ENCODE assay signal across 1 cellular context in the genomic region with DNA sequence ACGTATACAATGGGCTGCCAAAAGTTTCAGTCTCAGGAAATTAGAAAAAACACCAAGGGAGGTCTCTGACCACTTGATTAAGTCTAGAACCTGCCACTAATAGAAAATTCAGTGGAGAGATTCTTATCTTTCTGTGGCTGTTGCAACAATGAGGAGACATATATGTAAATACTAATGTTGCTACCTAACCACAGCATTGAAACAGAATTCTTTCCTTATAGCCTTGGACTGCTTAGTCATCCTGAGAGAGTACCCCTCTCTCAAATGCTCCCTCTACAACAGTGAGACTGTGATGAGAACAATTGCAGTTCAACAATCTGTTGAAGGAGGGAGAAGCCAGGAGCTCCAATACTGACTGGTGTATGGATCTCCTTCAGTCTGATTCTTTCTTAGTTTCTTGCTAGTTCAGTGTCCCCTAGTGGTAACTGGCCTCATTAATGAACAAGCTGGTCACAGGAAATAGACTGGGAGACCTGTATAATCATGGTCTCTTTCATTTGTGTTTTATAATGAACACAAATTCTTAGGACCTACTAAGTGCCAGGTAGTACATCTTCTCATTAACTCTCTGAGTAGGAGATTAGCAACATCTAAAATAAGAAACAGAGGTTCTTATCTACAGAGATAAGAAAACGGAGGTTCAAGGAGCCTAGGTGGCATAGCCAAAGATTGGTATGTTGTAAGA.
TF ChIP-seq lines count a peak whose summit lies in the region.

No MANE protein-coding gene starts in this region.

TF ChIP-seq in HepG2, 621 proteins besides CTCF, POLR2A, EP300 and RAD21 (continued from another document and continues in another):
- TF ChIP-seq, protein P1, sequence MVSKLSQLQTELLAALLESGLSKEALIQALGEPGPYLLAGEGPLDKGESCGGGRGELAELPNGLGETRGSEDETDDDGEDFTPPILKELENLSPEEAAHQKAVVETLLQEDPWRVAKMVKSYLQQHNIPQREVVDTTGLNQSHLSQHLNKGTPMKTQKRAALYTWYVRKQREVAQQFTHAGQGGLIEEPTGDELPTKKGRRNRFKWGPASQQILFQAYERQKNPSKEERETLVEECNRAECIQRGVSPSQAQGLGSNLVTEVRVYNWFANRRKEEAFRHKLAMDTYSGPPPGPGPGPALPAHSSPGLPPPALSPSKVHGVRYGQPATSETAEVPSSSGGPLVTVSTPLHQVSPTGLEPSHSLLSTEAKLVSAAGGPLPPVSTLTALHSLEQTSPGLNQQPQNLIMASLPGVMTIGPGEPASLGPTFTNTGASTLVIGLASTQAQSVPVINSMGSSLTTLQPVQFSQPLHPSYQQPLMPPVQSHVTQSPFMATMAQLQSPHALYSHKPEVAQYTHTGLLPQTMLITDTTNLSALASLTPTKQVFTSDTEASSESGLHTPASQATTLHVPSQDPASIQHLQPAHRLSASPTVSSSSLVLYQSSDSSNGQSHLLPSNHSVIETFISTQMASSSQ (IDR thresholded peaks at IDR 0.05; ENCODE audit: low read depth) = no peak
- TF ChIP-seq, protein P1 (CRISPR knock-in tag; IDR thresholded peaks at IDR 0.05; ENCODE audit: borderline replicate concordance) = no peak
- TF ChIP-seq NFKBIZ (CRISPR knock-in tag; IDR thresholded peaks at IDR 0.05) (no peak), TSC22D2 (CRISPR knock-in tag; IDR thresholded peaks at IDR 0.05; ENCODE audit: borderline replicate concordance) (no peak), ZNF329 (CRISPR knock-in tag; IDR thresholded peaks at IDR 0.05; ENCODE audit: low read depth) (no peak), THAP11 (CRISPR knock-in tag; IDR thresholded peaks at IDR 0.05) (0 out of 2 replicates have a peak, but pooled peaks have one; percentile 16), ZMYM4 (CRISPR knock-in tag; IDR thresholded peaks at IDR 0.05) (peak; percentile 45; the same call in 1 of the 2 replicates), ZNF790 (CRISPR knock-in tag; IDR thresholded peaks at IDR 0.05; ENCODE audit: borderline replicate concordance) (no peak), NR2F2 (IDR thresholded peaks at IDR 0.05; ENCODE audit: borderline replicate concordance, low read depth) (no peak), YY1 (IDR thresholded peaks at IDR 0.05; ENCODE audit: insufficient read depth, insufficient replicate concordance, low read depth, low read length) (no peak), ZNF619 (CRISPR knock-in tag; IDR thresholded peaks at IDR 0.05) (no peak), POLR2G (IDR thresholded peaks at IDR 0.05; ENCODE audit: low read depth, low read length) (no peak), ZNF761 (CRISPR knock-in tag; conservative IDR thresholded peaks at IDR 0.05) (no peak), ATF1 (CRISPR knock-in tag; IDR thresholded peaks at IDR 0.05) (0 out of 2 replicates have a peak, but pooled peaks have one; percentile 18), ZNF230 (CRISPR knock-in tag; IDR thresholded peaks at IDR 0.05) (no peak), ZFP90 (CRISPR knock-in tag; IDR thresholded peaks at IDR 0.05; ENCODE audit: borderline replicate concordance) (no peak), ZNF749 (CRISPR knock-in tag; IDR thresholded peaks at IDR 0.05; ENCODE audit: borderline replicate concordance) (no peak), RBAK (CRISPR knock-in tag; IDR thresholded peaks at IDR 0.05) (no peak), ZC3H13 (CRISPR knock-in tag; IDR thresholded peaks at IDR 0.05) (no peak), NFYB (CRISPR knock-in tag; IDR thresholded peaks at IDR 0.05) (no peak), MBD4 (IDR thresholded peaks at IDR 0.05; ENCODE audit: borderline replicate concordance, low read length) (no peak), RELA (CRISPR knock-in tag; IDR thresholded peaks at IDR 0.05) (no peak), MTF1 (CRISPR knock-in tag; IDR thresholded peaks at IDR 0.05) (no peak), ATRX (CRISPR knock-in tag; IDR thresholded peaks at IDR 0.05; ENCODE audit: borderline replicate concordance) (no peak), NFE2 (CRISPR knock-in tag; IDR thresholded peaks at IDR 0.05) (peak; percentile 71; the same call in 1 of the 2 replicates), ZNF460 (CRISPR knock-in tag; IDR thresholded peaks at IDR 0.05; ENCODE audit: borderline replicate concordance) (no peak), IKZF1 (IDR thresholded peaks at IDR 0.05) (no peak)
- TF ChIP-seq, protein P2, sequence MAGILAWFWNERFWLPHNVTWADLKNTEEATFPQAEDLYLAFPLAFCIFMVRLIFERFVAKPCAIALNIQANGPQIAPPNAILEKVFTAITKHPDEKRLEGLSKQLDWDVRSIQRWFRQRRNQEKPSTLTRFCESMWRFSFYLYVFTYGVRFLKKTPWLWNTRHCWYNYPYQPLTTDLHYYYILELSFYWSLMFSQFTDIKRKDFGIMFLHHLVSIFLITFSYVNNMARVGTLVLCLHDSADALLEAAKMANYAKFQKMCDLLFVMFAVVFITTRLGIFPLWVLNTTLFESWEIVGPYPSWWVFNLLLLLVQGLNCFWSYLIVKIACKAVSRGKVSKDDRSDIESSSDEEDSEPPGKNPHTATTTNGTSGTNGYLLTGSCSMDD (CRISPR knock-in tag; IDR thresholded peaks at IDR 0.05) = no peak
- TF ChIP-seq, protein P3, sequence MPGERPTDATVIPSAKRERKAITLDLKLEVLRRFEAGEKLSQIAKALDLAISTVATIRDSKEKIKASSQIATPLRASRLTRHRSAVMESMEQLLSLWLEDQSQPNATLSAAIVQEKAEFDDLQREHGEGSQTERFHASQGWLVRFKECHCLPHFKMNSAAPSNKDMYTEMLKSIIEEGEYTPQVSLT (CRISPR knock-in tag; IDR thresholded peaks at IDR 0.05; ENCODE audit: borderline replicate concordance, low read depth) = no peak
- TF ChIP-seq, protein P4, sequence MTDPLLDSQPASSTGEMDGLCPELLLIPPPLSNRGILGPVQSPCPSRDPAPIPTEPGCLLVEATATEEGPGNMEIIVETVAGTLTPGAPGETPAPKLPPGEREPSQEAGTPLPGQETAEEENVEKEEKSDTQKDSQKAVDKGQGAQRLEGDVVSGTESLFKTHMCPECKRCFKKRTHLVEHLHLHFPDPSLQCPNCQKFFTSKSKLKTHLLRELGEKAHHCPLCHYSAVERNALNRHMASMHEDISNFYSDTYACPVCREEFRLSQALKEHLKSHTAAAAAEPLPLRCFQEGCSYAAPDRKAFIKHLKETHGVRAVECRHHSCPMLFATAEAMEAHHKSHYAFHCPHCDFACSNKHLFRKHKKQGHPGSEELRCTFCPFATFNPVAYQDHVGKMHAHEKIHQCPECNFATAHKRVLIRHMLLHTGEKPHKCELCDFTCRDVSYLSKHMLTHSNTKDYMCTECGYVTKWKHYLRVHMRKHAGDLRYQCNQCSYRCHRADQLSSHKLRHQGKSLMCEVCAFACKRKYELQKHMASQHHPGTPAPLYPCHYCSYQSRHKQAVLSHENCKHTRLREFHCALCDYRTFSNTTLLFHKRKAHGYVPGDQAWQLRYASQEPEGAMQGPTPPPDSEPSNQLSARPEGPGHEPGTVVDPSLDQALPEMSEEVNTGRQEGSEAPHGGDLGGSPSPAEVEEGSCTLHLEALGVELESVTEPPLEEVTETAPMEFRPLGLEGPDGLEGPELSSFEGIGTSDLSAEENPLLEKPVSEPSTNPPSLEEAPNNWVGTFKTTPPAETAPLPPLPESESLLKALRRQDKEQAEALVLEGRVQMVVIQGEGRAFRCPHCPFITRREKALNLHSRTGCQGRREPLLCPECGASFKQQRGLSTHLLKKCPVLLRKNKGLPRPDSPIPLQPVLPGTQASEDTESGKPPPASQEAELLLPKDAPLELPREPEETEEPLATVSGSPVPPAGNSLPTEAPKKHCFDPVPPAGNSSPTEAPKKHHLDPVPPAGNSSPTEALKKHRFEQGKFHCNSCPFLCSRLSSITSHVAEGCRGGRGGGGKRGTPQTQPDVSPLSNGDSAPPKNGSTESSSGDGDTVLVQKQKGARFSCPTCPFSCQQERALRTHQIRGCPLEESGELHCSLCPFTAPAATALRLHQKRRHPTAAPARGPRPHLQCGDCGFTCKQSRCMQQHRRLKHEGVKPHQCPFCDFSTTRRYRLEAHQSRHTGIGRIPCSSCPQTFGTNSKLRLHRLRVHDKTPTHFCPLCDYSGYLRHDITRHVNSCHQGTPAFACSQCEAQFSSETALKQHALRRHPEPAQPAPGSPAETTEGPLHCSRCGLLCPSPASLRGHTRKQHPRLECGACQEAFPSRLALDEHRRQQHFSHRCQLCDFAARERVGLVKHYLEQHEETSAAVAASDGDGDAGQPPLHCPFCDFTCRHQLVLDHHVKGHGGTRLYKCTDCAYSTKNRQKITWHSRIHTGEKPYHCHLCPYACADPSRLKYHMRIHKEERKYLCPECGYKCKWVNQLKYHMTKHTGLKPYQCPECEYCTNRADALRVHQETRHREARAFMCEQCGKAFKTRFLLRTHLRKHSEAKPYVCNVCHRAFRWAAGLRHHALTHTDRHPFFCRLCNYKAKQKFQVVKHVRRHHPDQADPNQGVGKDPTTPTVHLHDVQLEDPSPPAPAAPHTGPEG (CRISPR knock-in tag; IDR thresholded peaks at IDR 0.05) = no peak
- TF ChIP-seq, protein P5, sequence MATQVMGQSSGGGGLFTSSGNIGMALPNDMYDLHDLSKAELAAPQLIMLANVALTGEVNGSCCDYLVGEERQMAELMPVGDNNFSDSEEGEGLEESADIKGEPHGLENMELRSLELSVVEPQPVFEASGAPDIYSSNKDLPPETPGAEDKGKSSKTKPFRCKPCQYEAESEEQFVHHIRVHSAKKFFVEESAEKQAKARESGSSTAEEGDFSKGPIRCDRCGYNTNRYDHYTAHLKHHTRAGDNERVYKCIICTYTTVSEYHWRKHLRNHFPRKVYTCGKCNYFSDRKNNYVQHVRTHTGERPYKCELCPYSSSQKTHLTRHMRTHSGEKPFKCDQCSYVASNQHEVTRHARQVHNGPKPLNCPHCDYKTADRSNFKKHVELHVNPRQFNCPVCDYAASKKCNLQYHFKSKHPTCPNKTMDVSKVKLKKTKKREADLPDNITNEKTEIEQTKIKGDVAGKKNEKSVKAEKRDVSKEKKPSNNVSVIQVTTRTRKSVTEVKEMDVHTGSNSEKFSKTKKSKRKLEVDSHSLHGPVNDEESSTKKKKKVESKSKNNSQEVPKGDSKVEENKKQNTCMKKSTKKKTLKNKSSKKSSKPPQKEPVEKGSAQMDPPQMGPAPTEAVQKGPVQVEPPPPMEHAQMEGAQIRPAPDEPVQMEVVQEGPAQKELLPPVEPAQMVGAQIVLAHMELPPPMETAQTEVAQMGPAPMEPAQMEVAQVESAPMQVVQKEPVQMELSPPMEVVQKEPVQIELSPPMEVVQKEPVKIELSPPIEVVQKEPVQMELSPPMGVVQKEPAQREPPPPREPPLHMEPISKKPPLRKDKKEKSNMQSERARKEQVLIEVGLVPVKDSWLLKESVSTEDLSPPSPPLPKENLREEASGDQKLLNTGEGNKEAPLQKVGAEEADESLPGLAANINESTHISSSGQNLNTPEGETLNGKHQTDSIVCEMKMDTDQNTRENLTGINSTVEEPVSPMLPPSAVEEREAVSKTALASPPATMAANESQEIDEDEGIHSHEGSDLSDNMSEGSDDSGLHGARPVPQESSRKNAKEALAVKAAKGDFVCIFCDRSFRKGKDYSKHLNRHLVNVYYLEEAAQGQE (IDR thresholded peaks at IDR 0.05; ENCODE audit: borderline replicate concordance in 1 of 2, low read depth in 1 of 2, low read length in 2 of 2) = no peak
- TF ChIP-seq, protein P6, sequence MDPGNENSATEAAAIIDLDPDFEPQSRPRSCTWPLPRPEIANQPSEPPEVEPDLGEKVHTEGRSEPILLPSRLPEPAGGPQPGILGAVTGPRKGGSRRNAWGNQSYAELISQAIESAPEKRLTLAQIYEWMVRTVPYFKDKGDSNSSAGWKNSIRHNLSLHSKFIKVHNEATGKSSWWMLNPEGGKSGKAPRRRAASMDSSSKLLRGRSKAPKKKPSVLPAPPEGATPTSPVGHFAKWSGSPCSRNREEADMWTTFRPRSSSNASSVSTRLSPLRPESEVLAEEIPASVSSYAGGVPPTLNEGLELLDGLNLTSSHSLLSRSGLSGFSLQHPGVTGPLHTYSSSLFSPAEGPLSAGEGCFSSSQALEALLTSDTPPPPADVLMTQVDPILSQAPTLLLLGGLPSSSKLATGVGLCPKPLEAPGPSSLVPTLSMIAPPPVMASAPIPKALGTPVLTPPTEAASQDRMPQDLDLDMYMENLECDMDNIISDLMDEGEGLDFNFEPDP (CRISPR knock-in tag; conservative IDR thresholded peaks at IDR 0.05) = no peak
- TF ChIP-seq, protein P7, sequence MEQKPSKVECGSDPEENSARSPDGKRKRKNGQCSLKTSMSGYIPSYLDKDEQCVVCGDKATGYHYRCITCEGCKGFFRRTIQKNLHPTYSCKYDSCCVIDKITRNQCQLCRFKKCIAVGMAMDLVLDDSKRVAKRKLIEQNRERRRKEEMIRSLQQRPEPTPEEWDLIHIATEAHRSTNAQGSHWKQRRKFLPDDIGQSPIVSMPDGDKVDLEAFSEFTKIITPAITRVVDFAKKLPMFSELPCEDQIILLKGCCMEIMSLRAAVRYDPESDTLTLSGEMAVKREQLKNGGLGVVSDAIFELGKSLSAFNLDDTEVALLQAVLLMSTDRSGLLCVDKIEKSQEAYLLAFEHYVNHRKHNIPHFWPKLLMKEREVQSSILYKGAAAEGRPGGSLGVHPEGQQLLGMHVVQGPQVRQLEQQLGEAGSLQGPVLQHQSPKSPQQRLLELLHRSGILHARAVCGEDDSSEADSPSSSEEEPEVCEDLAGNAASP (CRISPR knock-in tag; IDR thresholded peaks at IDR 0.05; ENCODE audit: borderline replicate concordance) = no peak
- TF ChIP-seq, protein P8, sequence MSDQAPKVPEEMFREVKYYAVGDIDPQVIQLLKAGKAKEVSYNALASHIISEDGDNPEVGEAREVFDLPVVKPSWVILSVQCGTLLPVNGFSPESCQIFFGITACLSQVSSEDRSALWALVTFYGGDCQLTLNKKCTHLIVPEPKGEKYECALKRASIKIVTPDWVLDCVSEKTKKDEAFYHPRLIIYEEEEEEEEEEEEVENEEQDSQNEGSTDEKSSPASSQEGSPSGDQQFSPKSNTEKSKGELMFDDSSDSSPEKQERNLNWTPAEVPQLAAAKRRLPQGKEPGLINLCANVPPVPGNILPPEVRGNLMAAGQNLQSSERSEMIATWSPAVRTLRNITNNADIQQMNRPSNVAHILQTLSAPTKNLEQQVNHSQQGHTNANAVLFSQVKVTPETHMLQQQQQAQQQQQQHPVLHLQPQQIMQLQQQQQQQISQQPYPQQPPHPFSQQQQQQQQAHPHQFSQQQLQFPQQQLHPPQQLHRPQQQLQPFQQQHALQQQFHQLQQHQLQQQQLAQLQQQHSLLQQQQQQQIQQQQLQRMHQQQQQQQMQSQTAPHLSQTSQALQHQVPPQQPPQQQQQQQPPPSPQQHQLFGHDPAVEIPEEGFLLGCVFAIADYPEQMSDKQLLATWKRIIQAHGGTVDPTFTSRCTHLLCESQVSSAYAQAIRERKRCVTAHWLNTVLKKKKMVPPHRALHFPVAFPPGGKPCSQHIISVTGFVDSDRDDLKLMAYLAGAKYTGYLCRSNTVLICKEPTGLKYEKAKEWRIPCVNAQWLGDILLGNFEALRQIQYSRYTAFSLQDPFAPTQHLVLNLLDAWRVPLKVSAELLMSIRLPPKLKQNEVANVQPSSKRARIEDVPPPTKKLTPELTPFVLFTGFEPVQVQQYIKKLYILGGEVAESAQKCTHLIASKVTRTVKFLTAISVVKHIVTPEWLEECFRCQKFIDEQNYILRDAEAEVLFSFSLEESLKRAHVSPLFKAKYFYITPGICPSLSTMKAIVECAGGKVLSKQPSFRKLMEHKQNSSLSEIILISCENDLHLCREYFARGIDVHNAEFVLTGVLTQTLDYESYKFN (CRISPR knock-in tag; conservative IDR thresholded peaks at IDR 0.05) = 0 out of 2 replicates have a peak, but pooled peaks have one; percentile 14
